In genomic region chr12:113858828-113859386, GRCh38 we compare ENCODE assay signal across 17 cellular contexts.
"Had no signal": no experiment of that assay in that cellular context is flagged by ENCODE, and none has a peak within 500 bp of the region (broad histone marks: within the 10 kb centered on the region; RNA-seq: fewer than 3 reads in every experiment).

No MANE protein-coding gene starts in this region.

- H3K4me3 ChIP-seq: adrenal gland, lung, right lobe of liver, spleen, transverse colon had no signal

- H3K9me3 ChIP-seq: adrenal gland, right lobe of liver, spleen, transverse colon had no signal

- ATAC-seq: effector memory CD8-positive, alpha-beta T cell; left colon; naive thymus-derived CD4-positive, alpha-beta T cell; right lobe of liver had no signal

- H3K27me3 ChIP-seq: adrenal gland, right lobe of liver, spleen, transverse colon had no signal

- DNase-seq: activated CD4-positive, alpha-beta T cell treated with anti-CD3 and anti-CD28 coated beads, Interleukin-2, amount 50 U/mL, for 1 hour; activated CD4-positive, CD25-positive, alpha-beta regulatory T cell; activated naive CD4-positive, alpha-beta T cell treated with anti-CD3 and anti-CD28 coated beads, Interleukin-2, amount 50 U/mL, for 16 hours; adrenal gland; cortex of kidney; effector memory CD8-positive, alpha-beta T cell; glutamatergic neuron; left colon; naive thymus-derived CD4-positive, alpha-beta T cell; occipital lobe; right lobe of liver; spleen; stimulated activated CD4-positive, alpha-beta T cell treated with anti-CD3 and anti-CD28 coated beads, Interleukin-1b, Interleukin-23, amount 100 ng/mL, for 48 hours; stimulated activated naive CD4-positive, alpha-beta T cell; substantia nigra; transverse colon had no signal

- H3K27ac ChIP-seq: adrenal gland, right lobe of liver, spleen, transverse colon had no signal

- H3K4me1 ChIP-seq: adrenal gland, right lobe of liver, transverse colon had no signal

- H3K36me3 ChIP-seq: right lobe of liver had no signal
